In genomic region chr9:110133608-110134214, GRCh38 we compare ENCODE assay signal across 15 cellular contexts.
A peak's percentile ranks its signal among the peaks of the same experiment; 100 is the strongest.
DNase-seq lines count a peak whose midpoint lies in the region; ATAC-seq, FAIRE-seq and TF ChIP-seq lines count a peak whose summit lies in the region.
"Had no signal": no experiment of that assay in that cellular context is flagged by ENCODE, and none has a peak within 500 bp of the region (broad histone marks: within the 10 kb centered on the region; RNA-seq: fewer than 3 reads in every experiment).

No MANE protein-coding gene starts in this region.

- peaks cover 92% of the 10 kb centered on the region for H3K79me2 ChIP-seq in astrocyte (ENCODE audit: insufficient read depth, low read length)

- TF ChIP-seq CTCF in cardiac muscle cell (IDR thresholded peaks at IDR 0.05; ENCODE audit: low read depth, low read length) (no peak), heart right ventricle (IDR thresholded peaks at IDR 0.05) (no peak), astrocyte (IDR thresholded peaks at IDR 0.05; ENCODE audit: insufficient read depth, low read depth, low read length) (no peak), vagina (IDR thresholded peaks at IDR 0.05) (no peak)

- peaks cover 92% of the 10 kb centered on the region for H4K20me1 ChIP-seq in astrocyte (ENCODE audit: insufficient read depth, low read length)

- intact Hi-C loops in heart right ventricle (cut with DNase I) = loop anchor here in 1 of 10 donors (5.0 kb wide), 1 partner anchor 81 kb away; no protein-coding TSS in a partner anchor
- intact Hi-C loops in vagina (cut with DNase I) = no loop called here

- 73% methylated on average over 4 of the region's 4 CpGs for WGBS in heart right ventricle, 2 donors

- TF ChIP-seq POLR2A in vagina (IDR thresholded peaks at IDR 0.05) = no peak

- H3K4me1 ChIP-seq in cardiac muscle cell (ENCODE audit: low read depth) (peaks cover 24% of the 10 kb centered on the region), heart right ventricle (peaks cover 19 to 99% (median 84%) of the 10 kb centered on the region in 9 donors), astrocyte (ENCODE audit: insufficient read depth, low read length) (peaks cover 40% of the 10 kb centered on the region), vagina (peaks cover 23% of the 10 kb centered on the region)

- peak overlapping the region; percentile 11 for H3K4me3 Mint-ChIP-seq in astrocyte (ENCODE audit: unreplicated experiment)
- H3K4me3 Mint-ChIP-seq: immature natural killer cell; natural killer cell treated with Interleukin-12 subunit alpha and Interleukin-12 subunit beta and Interleukin-15 and Interleukin-18, amount 100 ng/mL, for 72 hours had no signal

- no peak overlapping the region for H3K4me3 ChIP-seq in cardiac muscle cell
- no peak overlapping the region for H3K4me3 ChIP-seq in heart right ventricle
- H3K4me3 ChIP-seq in astrocyte (ENCODE audit: insufficient read depth, low read depth, low read length) = no peak overlapping the region
- no peak overlapping the region for H3K4me3 ChIP-seq in vagina
- H3K4me3 ChIP-seq: transverse colon had no signal

- H2AFZ ChIP-seq in astrocyte (ENCODE audit: low read depth, low read length) = no peak overlapping the region

- H3K36me3 Mint-ChIP-seq in astrocyte (ENCODE audit: low read depth, unreplicated experiment) = peaks cover 15% of the 10 kb centered on the region
- H3K36me3 Mint-ChIP-seq: immature natural killer cell; natural killer cell treated with Interleukin-12 subunit alpha and Interleukin-12 subunit beta and Interleukin-15 and Interleukin-18, amount 100 ng/mL, for 72 hours had no signal

- peak overlapping the region; percentile 16 for H3K27ac ChIP-seq in cardiac muscle cell
- peak overlapping the region in 5 of 10 donors; percentile 6 to 61 (median 27) for H3K27ac ChIP-seq in heart right ventricle
- peak overlapping the region; percentile 32 for H3K27ac ChIP-seq in astrocyte (ENCODE audit: low read depth, low read length)
- H3K27ac ChIP-seq in vagina = no peak overlapping the region

- no peak for ATAC-seq in heart right ventricle
- ATAC-seq: natural killer cell treated with Interleukin-12 subunit alpha and Interleukin-12 subunit beta and Interleukin-15 and Interleukin-18, amount 100 ng/mL, for 72 hours had no signal

- H3K27me3 Mint-ChIP-seq in astrocyte (ENCODE audit: low read depth, unreplicated experiment) = no peaks in the 10 kb centered on the region
- H3K27me3 Mint-ChIP-seq: natural killer cell treated with Interleukin-12 subunit alpha and Interleukin-12 subunit beta and Interleukin-15 and Interleukin-18, amount 100 ng/mL, for 72 hours had no signal

- H3K9me3 Mint-ChIP-seq in astrocyte (ENCODE audit: unreplicated experiment) = no peaks in the 10 kb centered on the region
- H3K9me3 Mint-ChIP-seq: immature natural killer cell; natural killer cell treated with Interleukin-12 subunit alpha and Interleukin-12 subunit beta and Interleukin-15 and Interleukin-18, amount 100 ng/mL, for 72 hours had no signal

- H3K36me3 ChIP-seq in cardiac muscle cell (peaks cover 17% of the 10 kb centered on the region), heart right ventricle (peaks cover 0 to 29% (median 15%) of the 10 kb centered on the region in 9 donors), astrocyte (ENCODE audit: insufficient read depth, low read length) (peaks cover 22% of the 10 kb centered on the region), vagina (peaks cover 0 to 12% of the 10 kb centered on the region in 2 donors)

- no peak overlapping the region for H3K9ac ChIP-seq in astrocyte (ENCODE audit: low read length)

- H3K4me1 Mint-ChIP-seq in astrocyte (ENCODE audit: low read depth, unreplicated experiment) = peaks cover 53% of the 10 kb centered on the region
- H3K4me1 Mint-ChIP-seq: immature natural killer cell had no signal

- no peak overlapping the region for H3K27ac Mint-ChIP-seq in astrocyte (ENCODE audit: unreplicated experiment)
- H3K27ac Mint-ChIP-seq: immature natural killer cell; natural killer cell treated with Interleukin-12 subunit alpha and Interleukin-12 subunit beta and Interleukin-15 and Interleukin-18, amount 100 ng/mL, for 72 hours had no signal

- H3K9me3 ChIP-seq in cardiac muscle cell (ENCODE audit: low read depth) (no peaks in the 10 kb centered on the region), heart right ventricle (no peaks in the 10 kb centered on the region), astrocyte (ENCODE audit: insufficient read depth, low read depth, low read length) (no peaks in the 10 kb centered on the region), vagina (no peaks in the 10 kb centered on the region)
- H3K9me3 ChIP-seq: transverse colon had no signal

- no peak overlapping the region for H3K4me2 ChIP-seq in astrocyte (ENCODE audit: low read length)

- FAIRE-seq in astrocyte (lab: Jason Lieb, UNC) (no peak), urothelium cell line (lab: Jason Lieb, UNC) (no peak)

- DNase-seq in cardiac muscle cell (ENCODE audit: low read depth in 1 of 2, low spot score in 1 of 2) (peak in 1 of 2 donors; percentile 50), heart right ventricle (no peak), astrocyte (ENCODE audit: low read depth) (peak; percentile 84), islet precursor cell (peak; percentile 72), urothelium cell line (ENCODE audit: low spot score) (peak; percentile 68), vagina (ENCODE audit: extremely low spot score in 2 of 2) (no peak), ureter (ENCODE audit: low spot score) (no peak), NOMO-1 treated with DMSO at 0.1 percent for 48 hours (lab: John Stamatoyannopoulos, UW; ENCODE audit: unreplicated experiment) (no peak)
- DNase-seq: ACHN, aorta, immature natural killer cell, NCI-H2227 treated with DMSO at 0.1 percent for 48 hours, SIG-M5, transverse colon had no signal

- H3K27me3 ChIP-seq in cardiac muscle cell = no peaks in the 10 kb centered on the region
- H3K27me3 ChIP-seq in heart right ventricle = no peaks in the 10 kb centered on the region
- H3K27me3 ChIP-seq in astrocyte (ENCODE audit: insufficient read depth, low read length) = no peaks in the 10 kb centered on the region
- no peaks in the 10 kb centered on the region for H3K27me3 ChIP-seq in vagina
- H3K27me3 ChIP-seq: transverse colon had no signal

Comparison
In these comparisons a context has a peak if more than half of its experiments do, and no peak if none do; other contexts are left out.
1. DNase-seq: peak in astrocyte (single experiment), islet precursor cell (single experiment) and urothelium cell line (single experiment); none in heart right ventricle (0 of 2), vagina (0 of 2), ureter (single experiment) and NOMO-1 treated with DMSO at 0.1 percent for 48 hours (single experiment).